8 cellular contexts compared by ENCODE assay signal in genomic region chr6:27672113-27672799, GRCh38.
DNase-seq lines count a peak whose midpoint lies in the region; ATAC-seq, FAIRE-seq and TF ChIP-seq lines count a peak whose summit lies in the region.

No MANE protein-coding gene starts in this region.

- no peaks in the 10 kb centered on the region for H3K36me3 ChIP-seq in BE2C
- no peaks in the 10 kb centered on the region for H3K36me3 ChIP-seq in astrocyte (ENCODE audit: insufficient read depth, low read length)

- peak overlapping the region; percentile 69 for H3K4me2 ChIP-seq in astrocyte (ENCODE audit: low read length)

- DNase-seq in BE2C (peak; percentile 81), GM18507 (ENCODE audit: extremely low spot score, insufficient read length, low read depth) (no peak), NCI-H524 treated with DMSO at 0.1 percent for 48 hours (lab: John Stamatoyannopoulos, UW) (peak; percentile 67), astrocyte (ENCODE audit: low read depth) (peak; percentile 39), lung microvascular endothelial cell (ENCODE audit: low read depth in 2 of 2) (peak; percentile 27 to 37), dedifferentiated amniotic fluid mesenchymal stem cell (ENCODE audit: extremely low spot score) (no peak), Right ventricle myocardium inferior (ENCODE audit: missing footprints) (no peak)

- peak overlapping the region; percentile 66 for H3K4me3 Mint-ChIP-seq in astrocyte (ENCODE audit: unreplicated experiment)

- H3K27me3 ChIP-seq in BE2C (peaks cover 2% of the 10 kb centered on the region; the same call in 1 of the 2 replicates), astrocyte (ENCODE audit: insufficient read depth, low read length) (no peaks in the 10 kb centered on the region)

- peaks cover 15% of the 10 kb centered on the region for H3K27me3 Mint-ChIP-seq in astrocyte (ENCODE audit: low read depth, unreplicated experiment)

- no peak overlapping the region for H2AFZ ChIP-seq in astrocyte (ENCODE audit: low read depth, low read length)

- H3K9me3 Mint-ChIP-seq in astrocyte (ENCODE audit: unreplicated experiment) = peaks cover 5% of the 10 kb centered on the region

- no peak overlapping the region for H3K9ac ChIP-seq in astrocyte (ENCODE audit: low read length)

- intact Hi-C loops in Right ventricle myocardium inferior (cut with DNase I) = no loop called here

- no peak overlapping the region for H3K27ac ChIP-seq in astrocyte (ENCODE audit: low read depth, low read length)

- peak overlapping the region; percentile 15 for H3K27ac Mint-ChIP-seq in astrocyte (ENCODE audit: unreplicated experiment)

- ATAC-seq in HG02973 (IDR thresholded peaks at IDR 0.05; ENCODE audit: unreplicated experiment) = peak; percentile 52
- no peak for ATAC-seq in Right ventricle myocardium inferior

- peaks cover 5% of the 10 kb centered on the region for H3K4me1 Mint-ChIP-seq in astrocyte (ENCODE audit: low read depth, unreplicated experiment)

- FAIRE-seq in GM18507 (lab: Jason Lieb, UNC) (peak; percentile 96), astrocyte (lab: Jason Lieb, UNC) (no peak)

- TF ChIP-seq CTCF in BE2C (IDR thresholded peaks at IDR 0.05; ENCODE audit: low read depth, low read length) (no peak), astrocyte (IDR thresholded peaks at IDR 0.05; ENCODE audit: insufficient read depth, low read depth, low read length) (no peak)

- H3K9me3 ChIP-seq in BE2C (no peaks in the 10 kb centered on the region), astrocyte (ENCODE audit: insufficient read depth, low read depth, low read length) (no peaks in the 10 kb centered on the region)

- no peaks in the 10 kb centered on the region for H3K36me3 Mint-ChIP-seq in astrocyte (ENCODE audit: low read depth, unreplicated experiment)

- H3K79me2 ChIP-seq in astrocyte (ENCODE audit: insufficient read depth, low read length) = no peaks in the 10 kb centered on the region

- no peaks in the 10 kb centered on the region; the same call in 1 of the 2 replicates for H3K4me1 ChIP-seq in BE2C
- peaks cover 18% of the 10 kb centered on the region for H3K4me1 ChIP-seq in astrocyte (ENCODE audit: insufficient read depth, low read length)

- H3K4me3 ChIP-seq in BE2C (ENCODE audit: low read depth, low read length) (peak overlapping the region; percentile 47), astrocyte (ENCODE audit: insufficient read depth, low read depth, low read length) (peak overlapping the region; percentile 1)

- H4K20me1 ChIP-seq in astrocyte (ENCODE audit: insufficient read depth, low read length) = peaks cover 3% of the 10 kb centered on the region

Comparison
In these comparisons a context has a peak if more than half of its experiments do, and no peak if none do; other contexts are left out.
1. DNase-seq: peak in BE2C (single experiment), NCI-H524 treated with DMSO at 0.1 percent for 48 hours (single experiment), astrocyte (single experiment) and lung microvascular endothelial cell (2 of 2); none in GM18507 (single experiment), dedifferentiated amniotic fluid mesenchymal stem cell (single experiment) and Right ventricle myocardium inferior (single experiment).